8 cellular contexts compared by ENCODE assay signal in genomic region chr12:6849976-6850560, GRCh38. TPM values are rescaled to one million over a fixed set of nuclear protein-coding genes. Genes with fewer than 3 reads are reported as not detected.
DNase-seq lines count a peak whose midpoint lies in the region; ATAC-seq and TF ChIP-seq lines count a peak whose summit lies in the region.
"Had no signal": no experiment of that assay in that cellular context is flagged by ENCODE, and none has a peak within 500 bp of the region (broad histone marks: within the 10 kb centered on the region; RNA-seq: fewer than 3 reads in every experiment).

No MANE protein-coding gene starts in this region.

- CTCF ChIA-PET in CD8-positive, alpha-beta memory T cell (lab: Charles Lee), result interaction anchor here (7.8 to 12.8 kb wide), 2 partner anchors 16 to 20 kb away, joined by 91 to 128 read pairs; partner anchors contain the start of genes SPSB2 and TPI1
- CTCF ChIA-PET in PC-3 (lab: Charles Lee), result no interaction called here

- H3K27me3 Mint-ChIP-seq in CD8-positive, alpha-beta memory T cell, result no peaks in the 10 kb centered on the region

- H3F3A ChIP-seq in PC-3 (ENCODE audit: low read length, unreplicated experiment), result no peaks in the 10 kb centered on the region

- no peaks in the 10 kb centered on the region for H3K9me3 Mint-ChIP-seq in CD8-positive, alpha-beta memory T cell
- H3K9me3 Mint-ChIP-seq: activated T-cell treated with anti-CD3 and anti-CD28 coated beads, Interleukin-2, amount 50 U/mL, for 4 hours had no signal

- H3K4me2 ChIP-seq in PC-3 (ENCODE audit: low read length), result peak overlapping the region; percentile 97

- POLR2A ChIA-PET in CD8-positive, alpha-beta memory T cell (lab: Charles Lee), result interaction anchor here (5.2 kb wide), 1 partner anchor 18 kb away, joined by 36 read pairs; the partner anchor contains the start of gene TPI1
- POLR2A ChIA-PET in PC-3 (lab: Charles Lee; ENCODE audit: unreplicated experiment), result no interaction called here

- H3K79me2 ChIP-seq in PC-3 (ENCODE audit: low read length), result peaks cover 48% of the 10 kb centered on the region

- H3K36me3 ChIP-seq in CD8-positive, alpha-beta memory T cell (ENCODE audit: insufficient read depth, low read length), result no peaks in the 10 kb centered on the region
- H3K36me3 ChIP-seq in PC-3 (ENCODE audit: low read depth, low read length), result peaks cover 11% of the 10 kb centered on the region; the same call in 1 of the 2 replicates
- H3K36me3 ChIP-seq in iPS-15b (ENCODE audit: control insufficient read depth, insufficient read depth, low read length), result peaks cover 34% of the 10 kb centered on the region

- intact Hi-C loops in PC-3 (cut with micrococcal nuclease), result loop anchor here (5.0 kb wide), 2 partner anchors 98 to 157 kb away; partner anchors contain the start of gene MLF2

- no peaks in the 10 kb centered on the region for H4K20me1 ChIP-seq in PC-3 (ENCODE audit: low read length)

- H3K36me3 Mint-ChIP-seq in CD8-positive, alpha-beta memory T cell, result peaks cover 0 to 24% (median 0%) of the 10 kb centered on the region in 3 donors

- no peaks in the 10 kb centered on the region for H3K9me3 ChIP-seq in CD8-positive, alpha-beta memory T cell (ENCODE audit: low read length)
- H3K9me3 ChIP-seq in PC-3 (ENCODE audit: low read length), result no peaks in the 10 kb centered on the region
- H3K9me3 ChIP-seq in iPS-15b (ENCODE audit: control insufficient read depth, insufficient read depth, low read length), result no peaks in the 10 kb centered on the region

- ATAC-seq in PC-3 (no peak), GM18870 (IDR thresholded peaks at IDR 0.05; ENCODE audit: unreplicated experiment) (no peak)
- ATAC-seq: activated T-cell treated with anti-CD3 and anti-CD28 coated beads, Interleukin-2, amount 50 U/mL, for 4 hours had no signal

- H3K4me1 Mint-ChIP-seq in CD8-positive, alpha-beta memory T cell, result peaks cover 20 to 38% (median 20%) of the 10 kb centered on the region in 3 donors

- TF ChIP-seq CTCF in PC-3 (conservative IDR thresholded peaks at IDR 0.05; ENCODE audit: low read depth, low read length), result no peak

- H3K9ac ChIP-seq in PC-3 (ENCODE audit: low read length), result peak overlapping the region; percentile 79
- peak overlapping the region; percentile 71 for H3K9ac ChIP-seq in iPS-15b (ENCODE audit: low read depth, low read length)

- no peak overlapping the region for H3K4me3 ChIP-seq in CD8-positive, alpha-beta memory T cell (ENCODE audit: low read length)
- H3K4me3 ChIP-seq in PC-3 (ENCODE audit: low read length) (peak overlapping the region; percentile 86), iPS-15b (ENCODE audit: low read depth, low read length) (peak overlapping the region; percentile 100)

- no peaks in the 10 kb centered on the region for H3K9me2 ChIP-seq in PC-3 (replicated peaks; ENCODE audit: low read length)

- H3K27me3 ChIP-seq in CD8-positive, alpha-beta memory T cell (ENCODE audit: insufficient read depth, low read length, poor library complexity, severe bottlenecking), result no peaks in the 10 kb centered on the region
- H3K27me3 ChIP-seq in PC-3 (ENCODE audit: low read length) (no peaks in the 10 kb centered on the region), iPS-15b (ENCODE audit: control insufficient read depth, insufficient read depth, low read length) (no peaks in the 10 kb centered on the region)

- peak overlapping the region in 4 of 8 donors; percentile 14 to 68 (median 48) for H3K27ac Mint-ChIP-seq in CD8-positive, alpha-beta memory T cell

- peak overlapping the region; percentile 38 for H3K27ac ChIP-seq in CD8-positive, alpha-beta memory T cell (ENCODE audit: low read depth, low read length)
- H3K27ac ChIP-seq in PC-3 (ENCODE audit: low read length), result no peak overlapping the region

- BruUV-seq in PC-3 (replicated peaks; lab: Mats Ljungman, UMichigan), result no TSS peak

- no peak overlapping the region for H2AFZ ChIP-seq in PC-3 (ENCODE audit: low read length)

- peaks cover 18% of the 10 kb centered on the region for H3K4me1 ChIP-seq in CD8-positive, alpha-beta memory T cell (ENCODE audit: insufficient read depth, low read length)
- H3K4me1 ChIP-seq in PC-3 (ENCODE audit: insufficient read depth, low read length) (peaks cover 23% of the 10 kb centered on the region), iPS-15b (ENCODE audit: control insufficient read depth, insufficient read depth, low read length) (peaks cover 4% of the 10 kb centered on the region)

- no peak for DNase-seq in CD8-positive, alpha-beta memory T cell
- DNase-seq in PC-3 (no peak), cerebellar nuclear complex (lab: John Stamatoyannopoulos, UW) (no peak), DMS53 treated with DMSO at 0.1 percent for 48 hours (lab: John Stamatoyannopoulos, UW; ENCODE audit: unreplicated experiment) (no peak)
- DNase-seq: activated T-cell treated with anti-CD3 and anti-CD28 coated beads, Interleukin-2, amount 50 U/mL, for 4 hours; NCI-H446 had no signal

- peak overlapping the region in 2 of 7 donors; percentile 33 to 82 for H3K4me3 Mint-ChIP-seq in CD8-positive, alpha-beta memory T cell
- H3K4me3 Mint-ChIP-seq: activated T-cell treated with anti-CD3 and anti-CD28 coated beads, Interleukin-2, amount 50 U/mL, for 4 hours had no signal

RNA-seq across cellular contexts. Expression of gene CDCA3, which starts 1.0 kb away (rescaled TPM):
- total RNA-seq in CD8-positive, alpha-beta memory T cell, result 10 to 100 TPM; 35.9 to 37.6 TPM
- polyA plus RNA-seq in CD8-positive, alpha-beta memory T cell, result 0.68 TPM
- 52.1 and 92.0 TPM in 2 replicates for total RNA-seq in PC-3 (2014; rRNA removed)

RNA-seq across cellular contexts. Expression of gene USP5, which starts 1.9 kb away (rescaled TPM):
- 100 to 1,000 TPM; 154 TPM for total RNA-seq in CD8-positive, alpha-beta memory T cell
- polyA plus RNA-seq in CD8-positive, alpha-beta memory T cell, result 49.7 TPM
- 107 and 113 TPM in 2 replicates for total RNA-seq in PC-3 (2014; rRNA removed)

RNA-seq across cellular contexts. Expression of gene GNB3, which starts 9.3 kb away (rescaled TPM):
- under 1 TPM; 0.48 to 0.78 TPM for total RNA-seq in CD8-positive, alpha-beta memory T cell
- not detected for polyA plus RNA-seq in CD8-positive, alpha-beta memory T cell
- 1.8 TPM in 1 of 2 replicates, not detected in the other for total RNA-seq in PC-3 (2014; rRNA removed)

RNA-seq across cellular contexts. Expression of gene TPI1, which starts 17.3 kb away (rescaled TPM):
- 1,000 to 10,000 TPM; 1,331 to 1,374 TPM for total RNA-seq in CD8-positive, alpha-beta memory T cell
- 613 TPM for polyA plus RNA-seq in CD8-positive, alpha-beta memory T cell
- 1,259 and 1,708 TPM in 2 replicates for total RNA-seq in PC-3 (2014; rRNA removed)

RNA-seq across cellular contexts. Expression of gene P3H3, which starts 21.9 kb away (rescaled TPM):
- 1 to 10 TPM; 2.4 to 2.5 TPM for total RNA-seq in CD8-positive, alpha-beta memory T cell
- 2.9 TPM for polyA plus RNA-seq in CD8-positive, alpha-beta memory T cell
- 9.3 and 24.4 TPM in 2 replicates for total RNA-seq in PC-3 (2014; rRNA removed)
